Comparison of ENCODE assay signal across 8 cellular contexts in genomic region chr1:28259935-28260802, GRCh38. TPM values are rescaled to one million over a fixed set of nuclear protein-coding genes. Genes with fewer than 3 reads are reported as not detected.
DNase-seq lines count a peak whose midpoint lies in the region; ATAC-seq and TF ChIP-seq lines count a peak whose summit lies in the region.

No MANE protein-coding gene starts in this region.

- H2AK5ac ChIP-seq in neuronal stem cell (ENCODE audit: low read depth, low read length) = peak overlapping the region; percentile 43

- H3K4ac ChIP-seq in neuronal stem cell (ENCODE audit: low read length) = no peak overlapping the region

- ATAC-seq in GM21737 (IDR thresholded peaks at IDR 0.05; ENCODE audit: unreplicated experiment) (peak; percentile 7), HG03280 (IDR thresholded peaks at IDR 0.05; ENCODE audit: unreplicated experiment) (no peak)

- H2BK12ac ChIP-seq in neuronal stem cell (ENCODE audit: low read length) = no peak overlapping the region

- peak overlapping the region; percentile 97 for H3K23ac ChIP-seq in neuronal stem cell (ENCODE audit: low read depth, low read length, poor library complexity)

- peak overlapping the region; percentile 63 for H3K4me2 ChIP-seq in neuronal stem cell (ENCODE audit: insufficient read depth, low read length, poor library complexity, severe bottlenecking)

- H3K36me3 ChIP-seq in neuronal stem cell (replicated peaks in 1 of 2; ENCODE audit: control insufficient read depth in 2 of 2, insufficient read depth in 2 of 2, low read length in 2 of 2) = no peaks in the 10 kb centered on the region

- peaks cover 0 to 5% (median 0%) of the 10 kb centered on the region in 3 experiments for H3K27me3 ChIP-seq in neuronal stem cell (ENCODE audit: control insufficient read depth in 3 of 3, insufficient read depth in 3 of 3, low read depth in 1 of 3, low read length in 3 of 3)

- H3K18ac ChIP-seq in neuronal stem cell (ENCODE audit: low read length) = peak overlapping the region; percentile 98

- H2BK15ac ChIP-seq in neuronal stem cell (ENCODE audit: low read length) = peak overlapping the region; percentile 95

- peak overlapping the region; percentile 94 for H3K4me3 ChIP-seq in AG10803 (ENCODE audit: low read length)
- H3K4me3 ChIP-seq in neuronal stem cell (ENCODE audit: low read length in 2 of 2) = peak overlapping the region; percentile 87 to 99

- peaks cover 9 to 10% of the 10 kb centered on the region in 2 donors for H3K4me1 ChIP-seq in neuronal stem cell (ENCODE audit: control insufficient read depth in 2 of 2, insufficient read depth in 1 of 2, low read depth in 1 of 2, low read length in 2 of 2)

- TF ChIP-seq CTCF in AG10803 (conservative IDR thresholded peaks at IDR 0.05; ENCODE audit: low read length) (no peak), glutamatergic neuron (IDR thresholded peaks at IDR 0.05; ENCODE audit: partially characterized antibody, unreplicated experiment) (no peak)

- peak overlapping the region; percentile 51 for H3K14ac ChIP-seq in neuronal stem cell (ENCODE audit: low read length)

- peak overlapping the region; percentile 89 for H2BK5ac ChIP-seq in neuronal stem cell (ENCODE audit: low read length)

- H2AFZ ChIP-seq in neuronal stem cell (ENCODE audit: low read length) = peak overlapping the region; percentile 94

- peak overlapping the region; percentile 78 for H3K4me3 Mint-ChIP-seq in activated naive CD8-positive, alpha-beta T cell
- H3K4me3 Mint-ChIP-seq in glutamatergic neuron (ENCODE audit: unreplicated experiment) = peak overlapping the region; percentile 96

- no peak overlapping the region for H4K91ac ChIP-seq in neuronal stem cell (ENCODE audit: low read depth, low read length, poor library complexity)

- H2BK120ac ChIP-seq in neuronal stem cell (ENCODE audit: low read depth, low read length) = peak overlapping the region; percentile 38

- no peaks in the 10 kb centered on the region for H3K27me3 Mint-ChIP-seq in activated naive CD8-positive, alpha-beta T cell
- H3K27me3 Mint-ChIP-seq in glutamatergic neuron (ENCODE audit: unreplicated experiment) = peaks cover 5% of the 10 kb centered on the region

- H3K4me1 Mint-ChIP-seq in activated naive CD8-positive, alpha-beta T cell (ENCODE audit: low read depth) = peaks cover 45% of the 10 kb centered on the region
- H3K4me1 Mint-ChIP-seq in glutamatergic neuron (ENCODE audit: low read depth, unreplicated experiment) = peaks cover 12% of the 10 kb centered on the region

- H3K36me3 Mint-ChIP-seq in activated naive CD8-positive, alpha-beta T cell = no peaks in the 10 kb centered on the region
- no peaks in the 10 kb centered on the region for H3K36me3 Mint-ChIP-seq in glutamatergic neuron (ENCODE audit: unreplicated experiment)

- no peak overlapping the region for H4K8ac ChIP-seq in neuronal stem cell (ENCODE audit: low read depth, low read length)

- DNase-seq in AG10803 (ENCODE audit: low read depth) = peak; percentile 83
- DNase-seq in NCI-H748 (lab: John Stamatoyannopoulos, UW; ENCODE audit: unreplicated experiment) = peak; percentile 63
- peak; percentile 81 for DNase-seq in glutamatergic neuron
- peak; percentile 93 for DNase-seq in neuronal stem cell (ENCODE audit: low spot score)
- DNase-seq in NCI-H526 treated with DMSO at 0.1 percent for 48 hours (lab: John Stamatoyannopoulos, UW) = no peak

- no CpG with 5 or more reads among the region's 66 CpGs for WGBS in neuronal stem cell (ENCODE audit: extremely low coverage in 2 of 2, insufficient read length in 2 of 2, insufficient replicate concordance in 1 of 2), 2 donors

- no peaks in the 10 kb centered on the region for H3K9me3 Mint-ChIP-seq in activated naive CD8-positive, alpha-beta T cell (ENCODE audit: low read depth)
- H3K9me3 Mint-ChIP-seq in glutamatergic neuron (ENCODE audit: unreplicated experiment) = peaks cover 11% of the 10 kb centered on the region

- no peaks in the 10 kb centered on the region for H3K9me3 ChIP-seq in neuronal stem cell (replicated peaks in 1 of 2; ENCODE audit: control insufficient read depth in 2 of 2, insufficient read depth in 1 of 2, low read depth in 1 of 2, low read length in 2 of 2)

- H3K27ac ChIP-seq in neuronal stem cell (replicated peaks; ENCODE audit: low read length) = peak overlapping the region; percentile 90

- no peak overlapping the region for H3K27ac Mint-ChIP-seq in activated naive CD8-positive, alpha-beta T cell
- H3K27ac Mint-ChIP-seq in glutamatergic neuron (ENCODE audit: unreplicated experiment) = peak overlapping the region; percentile 36

- peak overlapping the region; percentile 95 for H3K9ac ChIP-seq in neuronal stem cell (ENCODE audit: low read depth, low read length, poor library complexity)

- no peaks in the 10 kb centered on the region for H3K79me1 ChIP-seq in neuronal stem cell (ENCODE audit: low read depth, low read length)

RNA-seq across cellular contexts. Expression of gene SESN2, which starts 0.9 kb away (rescaled TPM):
- total RNA-seq in glutamatergic neuron (ENCODE audit: unreplicated experiment) = 57.2 TPM
- 15.8 TPM for polyA plus RNA-seq in neuronal stem cell (2013, experiment 1 of 2)
- 15.7 TPM for polyA plus RNA-seq in neuronal stem cell (2013, experiment 2 of 2)

RNA-seq across cellular contexts. Expression of gene ATP5IF1, which starts 24.2 kb away (rescaled TPM):
- total RNA-seq in glutamatergic neuron (ENCODE audit: unreplicated experiment) = 110 TPM
- 448 TPM for polyA plus RNA-seq in neuronal stem cell (2013, experiment 1 of 2)
- polyA plus RNA-seq in neuronal stem cell (2013, experiment 2 of 2) = 456 TPM

RNA-seq across cellular contexts. Expression of gene DNAJC8, which starts 27.3 kb away (rescaled TPM):
- 82.8 TPM for total RNA-seq in glutamatergic neuron (ENCODE audit: unreplicated experiment)
- polyA plus RNA-seq in neuronal stem cell (2013, experiment 1 of 2) = 158 TPM
- 155 TPM for polyA plus RNA-seq in neuronal stem cell (2013, experiment 2 of 2)
